Comparison of ENCODE assay signal across 13 cellular contexts in the genomic region with DNA sequence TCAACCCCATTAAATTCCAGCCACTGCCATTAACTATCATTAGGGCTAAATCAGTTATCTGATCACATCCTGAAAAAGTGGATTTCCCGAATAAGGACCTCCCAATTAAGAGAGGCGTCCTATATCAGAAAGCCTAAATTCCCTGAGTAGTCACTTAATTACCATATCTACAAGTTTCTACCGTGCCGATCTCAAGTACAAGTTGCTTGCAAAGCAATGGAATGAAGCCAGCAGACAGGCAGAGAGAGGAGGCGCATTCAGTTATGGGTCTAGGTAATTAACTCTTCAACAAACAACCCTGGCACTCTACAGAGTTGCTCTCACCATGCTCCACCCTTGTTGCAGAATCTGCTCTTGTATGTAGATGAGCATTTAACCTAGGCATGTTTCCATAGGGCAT.
DNase-seq lines count a peak whose midpoint lies in the region; ATAC-seq and TF ChIP-seq lines count a peak whose summit lies in the region.
"Had no signal": no experiment of that assay in that cellular context is flagged by ENCODE, and none has a peak within 500 bp of the region (broad histone marks: within the 10 kb centered on the region; RNA-seq: fewer than 3 reads in every experiment).

No MANE protein-coding gene starts in this region.

- H3K4me3 ChIP-seq in BLaER1 treated with 17β-estradiol and CSF1 and Interleukin-3, amounts not matched to agents 10 nM and 100 nM: no peak overlapping the region
- no peak overlapping the region for H3K4me3 ChIP-seq in WERI-Rb-1 (ENCODE audit: low read depth, low read length)
- H3K4me3 ChIP-seq: HAP-1 had no signal

- H3K9ac ChIP-seq in BLaER1 treated with 17β-estradiol and CSF1 and Interleukin-3, amounts not matched to agents 10 nM and 100 nM: no peak overlapping the region

- H3K36me3 ChIP-seq in BLaER1 treated with 17β-estradiol and CSF1 and Interleukin-3, amounts not matched to agents 10 nM and 100 nM: no peaks in the 10 kb centered on the region
- H3K36me3 ChIP-seq in WERI-Rb-1: no peaks in the 10 kb centered on the region
- H3K36me3 ChIP-seq: HAP-1 had no signal

- peaks cover 10 to 17% (median 12%) of the 10 kb centered on the region in 11 experiments; a peak in 17 of 22 replicates for H3K9me3 ChIP-seq in BLaER1 treated with 17β-estradiol and CSF1 and Interleukin-3, amounts not matched to agents 10 nM and 100 nM (replicated peaks in 1 of 11)
- no peaks in the 10 kb centered on the region for H3K9me3 ChIP-seq in WERI-Rb-1 (ENCODE audit: severe bottlenecking)
- H3K9me3 ChIP-seq: HAP-1 had no signal

- DNase-seq in NCI-H2029 treated with DMSO at 0.1 percent for 48 hours (lab: John Stamatoyannopoulos, UW) (peak; percentile 5), NCI-H2029 (lab: John Stamatoyannopoulos, UW) (no peak), NCI-H1105 treated with DMSO at 0.1 percent for 48 hours (lab: John Stamatoyannopoulos, UW) (peak; percentile 95), RPMI8226 (peak; percentile 62), WERI-Rb-1 (no peak)
- DNase-seq: ACHN; AML-193; Calu3; CD8-positive, alpha-beta T cell had no signal

- peaks cover 4 to 10% (median 8%) of the 10 kb centered on the region in 10 experiments; a peak in 15 of 20 replicates for H3K4me1 ChIP-seq in BLaER1 treated with 17β-estradiol and CSF1 and Interleukin-3, amounts not matched to agents 10 nM and 100 nM
- H3K4me1 ChIP-seq: HAP-1 had no signal

- peak overlapping the region in 8 of 11 experiments; percentile 22 to 49 (median 34); a peak in 15 of 22 replicates for H3K4me2 ChIP-seq in BLaER1 treated with 17β-estradiol and CSF1 and Interleukin-3, amounts not matched to agents 10 nM and 100 nM

- TF ChIP-seq CTCF in WERI-Rb-1 (IDR thresholded peaks at IDR 0.05; ENCODE audit: low read depth, low read length): no peak

- ATAC-seq in HG03460 (IDR thresholded peaks at IDR 0.05; ENCODE audit: unreplicated experiment): no peak
- ATAC-seq: CD8-positive, alpha-beta T cell had no signal

- H4K20me1 ChIP-seq in BLaER1 treated with 17β-estradiol and CSF1 and Interleukin-3, amounts not matched to agents 10 nM and 100 nM: no peaks in the 10 kb centered on the region

- no peaks in the 10 kb centered on the region for H3K27me3 ChIP-seq in BLaER1 treated with 17β-estradiol and CSF1 and Interleukin-3, amounts not matched to agents 10 nM and 100 nM
- H3K27me3 ChIP-seq in WERI-Rb-1 (ENCODE audit: insufficient read depth, low read depth, severe bottlenecking): peaks cover 99% of the 10 kb centered on the region

- H3K27ac ChIP-seq in BLaER1 treated with 17β-estradiol and CSF1 and Interleukin-3, amounts not matched to agents 10 nM and 100 nM: no peak overlapping the region
- H3K27ac ChIP-seq in WERI-Rb-1: no peak overlapping the region
- H3K27ac ChIP-seq: HL-60 had no signal

Comparison
In these comparisons a context has a peak if more than half of its experiments do, and no peak if none do; other contexts are left out.
1. DNase-seq: peak in NCI-H2029 treated with DMSO at 0.1 percent for 48 hours (single experiment), NCI-H1105 treated with DMSO at 0.1 percent for 48 hours (single experiment) and RPMI8226 (single experiment); none in NCI-H2029 (single experiment) and WERI-Rb-1 (single experiment).